ENCODE assay signal across 8 cellular contexts in genomic region chr14:103074699-103075341, GRCh38. TPM values are rescaled to one million over a fixed set of nuclear protein-coding genes. Genes with fewer than 3 reads are reported as not detected.
DNase-seq lines count a peak whose midpoint lies in the region; ATAC-seq and TF ChIP-seq lines count a peak whose summit lies in the region.

No MANE protein-coding gene starts in this region.

- H3K9me3 ChIP-seq in OCI-LY3 (ENCODE audit: insufficient read depth, low read length) (no peaks in the 10 kb centered on the region), parathyroid adenoma (ENCODE audit: control insufficient read depth, low read length) (no peaks in the 10 kb centered on the region), testis (no peaks in the 10 kb centered on the region)

- H3K27me3 ChIP-seq in GM06990 (replicated peaks; ENCODE audit: control insufficient read depth, insufficient read depth, low read length) (no peaks in the 10 kb centered on the region), OCI-LY3 (ENCODE audit: low read depth, low read length) (peaks cover 18% of the 10 kb centered on the region), parathyroid adenoma (ENCODE audit: control insufficient read depth, insufficient read depth, low read length) (no peaks in the 10 kb centered on the region), testis (no peaks in the 10 kb centered on the region)

- H3K9ac ChIP-seq in OCI-LY3 (ENCODE audit: low read length) (peak overlapping the region; percentile 61), parathyroid adenoma (no peak overlapping the region)

- H3K4me1 Mint-ChIP-seq in HFFc6 (ENCODE audit: low read depth) = no peaks in the 10 kb centered on the region

- no peak for ATAC-seq in GM19467 (IDR thresholded peaks at IDR 0.05; ENCODE audit: unreplicated experiment)

- 8 to 19% methylated on average over 12 to 21 of the region's 21 CpGs for WGBS in testis, 2 donors

- H3K4me1 ChIP-seq in OCI-LY3 (ENCODE audit: low read length) (peaks cover 17% of the 10 kb centered on the region), parathyroid adenoma (no peaks in the 10 kb centered on the region), testis (peaks cover 23% of the 10 kb centered on the region)

- TF ChIP-seq POLR2A in testis (IDR thresholded peaks at IDR 0.05) = no peak

- intact Hi-C loops in testis (cut with DNase I; ENCODE audit: low total_unique reads) = no loop called here

- H3K27me3 Mint-ChIP-seq in HFFc6 (ENCODE audit: insufficient read depth) = peaks cover 6% of the 10 kb centered on the region; the same call in 1 of the 2 replicates

- no peak overlapping the region for H3K4me3 Mint-ChIP-seq in HFFc6

- H3K79me2 ChIP-seq in OCI-LY3 (ENCODE audit: low read length) (no peaks in the 10 kb centered on the region), parathyroid adenoma (no peaks in the 10 kb centered on the region)

- no peak overlapping the region for H3K27ac Mint-ChIP-seq in HFFc6

- peak; percentile 53 for DNase-seq in GM06990 (ENCODE audit: extremely low read depth, insufficient read length)
- peak; percentile 36 for DNase-seq in fibroblast of the aortic adventitia (ENCODE audit: low read depth)
- no peak for DNase-seq in HFFc6
- DNase-seq in testis = no peak
- no peak for DNase-seq in dedifferentiated amniotic fluid mesenchymal stem cell (ENCODE audit: extremely low spot score)

- no peak for TF ChIP-seq CTCF in GM06990 (IDR thresholded peaks at IDR 0.05; ENCODE audit: insufficient read depth, low read length, poor library complexity, severe bottlenecking)
- no peak for TF ChIP-seq CTCF in OCI-LY3 (IDR thresholded peaks at IDR 0.05; ENCODE audit: low read depth, low read length)
- TF ChIP-seq CTCF in fibroblast of the aortic adventitia (IDR thresholded peaks at IDR 0.05; ENCODE audit: insufficient read depth, low read length) = no peak
- no peak for TF ChIP-seq CTCF in parathyroid adenoma (IDR thresholded peaks at IDR 0.05)
- no peak for TF ChIP-seq CTCF in HFFc6 (IDR thresholded peaks at IDR 0.05)
- no peak for TF ChIP-seq CTCF in testis (IDR thresholded peaks at IDR 0.05)

- H3K4me2 ChIP-seq in OCI-LY3 (ENCODE audit: low read length) (peak overlapping the region; percentile 100), parathyroid adenoma (ENCODE audit: low read length) (no peak overlapping the region)

- H3K27ac ChIP-seq in OCI-LY3 (ENCODE audit: low read length) (no peak overlapping the region), parathyroid adenoma (no peak overlapping the region), testis (peak overlapping the region in 1 of 2 donors; percentile 52)

- H2AFZ ChIP-seq in OCI-LY3 (ENCODE audit: low read depth, low read length) (peak overlapping the region; percentile 97), parathyroid adenoma (peak overlapping the region; percentile 62)

- no peaks in the 10 kb centered on the region for H3K36me3 Mint-ChIP-seq in HFFc6 (ENCODE audit: low read depth)

- H3K4me3 ChIP-seq in GM06990 (replicated peaks; ENCODE audit: low read depth, low read length) (no peak overlapping the region; the same call in 1 of the 2 replicates), OCI-LY3 (ENCODE audit: low read length) (peak overlapping the region; percentile 91), fibroblast of the aortic adventitia (ENCODE audit: low read depth, low read length) (peak overlapping the region; percentile 59), parathyroid adenoma (ENCODE audit: low read depth, low read length) (no peak overlapping the region), testis (peak overlapping the region in 1 of 2 donors; percentile 53)

- no peaks in the 10 kb centered on the region for H4K20me1 ChIP-seq in OCI-LY3 (ENCODE audit: insufficient read depth, low read length)

- H3K36me3 ChIP-seq in GM06990 (ENCODE audit: control insufficient read depth, insufficient read depth, low read length) (no peaks in the 10 kb centered on the region), OCI-LY3 (replicated peaks; ENCODE audit: low read depth, low read length) (no peaks in the 10 kb centered on the region), parathyroid adenoma (ENCODE audit: control insufficient read depth, insufficient read depth, low read length) (no peaks in the 10 kb centered on the region), testis (ENCODE audit: low read depth, missing control alignments) (no peaks in the 10 kb centered on the region)

- no peaks in the 10 kb centered on the region for H3K9me3 Mint-ChIP-seq in HFFc6

RNA-seq across cellular contexts. Expression of gene LBHD2, which starts 9.2 kb away (rescaled TPM):
- total RNA-seq in fibroblast of the aortic adventitia (ENCODE audit: low replicate concordance) (not detected in 2 replicates), testis (1 to 10 TPM; 1.9 to 5.6 TPM)
- not detected for total RNA-seq in HFFc6 (2021; fragmentation: NEBNext Ultra II Directional; extraction: Animal tissue kit (Norgen Biotek cat#: 25700))
- polyA plus RNA-seq in testis (ENCODE audit: insufficient read depth, low read depth, low replicate concordance) = 3.9 TPM

RNA-seq across cellular contexts. Expression of gene CDC42BPB, which starts 17.5 kb away (rescaled TPM):
- 60.2 and 78.4 TPM in 2 replicates for total RNA-seq in fibroblast of the aortic adventitia (ENCODE audit: low replicate concordance)
- total RNA-seq in HFFc6 (2021; fragmentation: NEBNext Ultra II Directional; extraction: Animal tissue kit (Norgen Biotek cat#: 25700)) = 10 to 100 TPM; 73.7 to 85.1 (median 79.9) TPM
- total RNA-seq in testis = 100 to 1,000 TPM; 201 to 216 TPM
- polyA plus RNA-seq in testis (ENCODE audit: insufficient read depth, low read depth, low replicate concordance) = 90.3 TPM

RNA-seq across cellular contexts. Expression of gene EXOC3L4, which starts 19.7 kb away (rescaled TPM):
- total RNA-seq in fibroblast of the aortic adventitia (ENCODE audit: low replicate concordance) (0.41 TPM in 1 of 2 replicates, not detected in the other), testis (1 to 10 TPM; 1.0 to 2.4 TPM)
- total RNA-seq in HFFc6 (2021; fragmentation: NEBNext Ultra II Directional; extraction: Animal tissue kit (Norgen Biotek cat#: 25700)) = under 1 TPM in 1 of 6 experiments, not detected in 5; 0.45 TPM
- 2.4 TPM for polyA plus RNA-seq in testis (ENCODE audit: insufficient read depth, low read depth, low replicate concordance)

RNA-seq across cellular contexts. Expression of gene TNFAIP2, which starts 48.4 kb away (rescaled TPM):
- total RNA-seq in fibroblast of the aortic adventitia (ENCODE audit: low replicate concordance) = 44.5 and 120 TPM in 2 replicates
- total RNA-seq in HFFc6 (2021; fragmentation: NEBNext Ultra II Directional; extraction: Animal tissue kit (Norgen Biotek cat#: 25700)) = 10 to 100 TPM; 44.7 to 59.6 (median 46.4) TPM
- 10 to 100 TPM; 44.9 to 51.8 TPM for total RNA-seq in testis
- 92.8 TPM for polyA plus RNA-seq in testis (ENCODE audit: insufficient read depth, low read depth, low replicate concordance)

Comparison
In these comparisons a context has a peak if more than half of its experiments do, and no peak if none do; other contexts are left out.
1. DNase-seq: peak in GM06990 (single experiment) and fibroblast of the aortic adventitia (single experiment); none in HFFc6 (single experiment), testis (single experiment) and dedifferentiated amniotic fluid mesenchymal stem cell (single experiment).
2. H3K4me3 ChIP-seq: peak in OCI-LY3 (single experiment) and fibroblast of the aortic adventitia (single experiment); none in GM06990 (single experiment) and parathyroid adenoma (single experiment).